Comparison of ENCODE assay signal across 10 cellular contexts in genomic region chr3:43388909-43389308, GRCh38.
DNase-seq lines count a peak whose midpoint lies in the region; ATAC-seq, FAIRE-seq and TF ChIP-seq lines count a peak whose summit lies in the region.
"Had no signal": no experiment of that assay in that cellular context is flagged by ENCODE, and none has a peak within 500 bp of the region (broad histone marks: within the 10 kb centered on the region; RNA-seq: fewer than 3 reads in every experiment).

No MANE protein-coding gene starts in this region.

- H3K27me3 ChIP-seq in stomach smooth muscle (ENCODE audit: control insufficient read depth in 1 of 2, insufficient read depth in 2 of 2, low read length in 2 of 2) (no peaks in the 10 kb centered on the region), WERI-Rb-1 (ENCODE audit: insufficient read depth, low read depth, severe bottlenecking) (no peaks in the 10 kb centered on the region)

- TF ChIP-seq CTCF in kidney (IDR thresholded peaks at IDR 0.05; ENCODE audit: borderline replicate concordance, extremely low read depth, insufficient read depth) (no peak), WERI-Rb-1 (IDR thresholded peaks at IDR 0.05; ENCODE audit: low read depth, low read length) (no peak)

- H3K4me3 Mint-ChIP-seq in activated CD4-positive, alpha-beta T cell treated with anti-CD3 and anti-CD28 coated beads, Interleukin-2, amount 10 ng/mL, durations not matched to agents 7 days and 5 days = no peak overlapping the region
- H3K4me3 Mint-ChIP-seq in activated naive CD8-positive, alpha-beta T cell = no peak overlapping the region

- peaks cover 5% of the 10 kb centered on the region for H3K27me3 Mint-ChIP-seq in activated CD4-positive, alpha-beta T cell treated with anti-CD3 and anti-CD28 coated beads, Interleukin-2, amount 10 ng/mL, durations not matched to agents 7 days and 5 days
- H3K27me3 Mint-ChIP-seq in activated naive CD8-positive, alpha-beta T cell = no peaks in the 10 kb centered on the region

- H3K9ac ChIP-seq in kidney (ENCODE audit: low read length in 2 of 2) = no peak overlapping the region
- H3K9ac ChIP-seq in stomach smooth muscle (ENCODE audit: low read length in 2 of 2) = no peak overlapping the region

- H3K36me3 ChIP-seq in kidney (ENCODE audit: control insufficient read depth in 1 of 2, insufficient read depth in 2 of 2, low read length in 2 of 2) = no peaks in the 10 kb centered on the region
- H3K36me3 ChIP-seq in stomach smooth muscle (ENCODE audit: control insufficient read depth in 2 of 2, insufficient read depth in 2 of 2, low read length in 2 of 2) = no peaks in the 10 kb centered on the region
- no peaks in the 10 kb centered on the region for H3K36me3 ChIP-seq in WERI-Rb-1

- peak overlapping the region; percentile 92 for H3K27ac Mint-ChIP-seq in activated CD4-positive, alpha-beta T cell treated with anti-CD3 and anti-CD28 coated beads, Interleukin-2, amount 10 ng/mL, durations not matched to agents 7 days and 5 days
- peak overlapping the region; percentile 76 for H3K27ac Mint-ChIP-seq in activated naive CD8-positive, alpha-beta T cell

- H3K9me3 ChIP-seq in kidney (ENCODE audit: control insufficient read depth in 1 of 2, low read length in 2 of 2) = no peaks in the 10 kb centered on the region
- no peaks in the 10 kb centered on the region for H3K9me3 ChIP-seq in stomach smooth muscle (ENCODE audit: control insufficient read depth in 2 of 2, low read length in 2 of 2)
- no peaks in the 10 kb centered on the region for H3K9me3 ChIP-seq in WERI-Rb-1 (ENCODE audit: severe bottlenecking)

- H3K27ac ChIP-seq in kidney (ENCODE audit: low read depth in 2 of 2, low read length in 2 of 2) (peak overlapping the region; percentile 40 to 45), stomach smooth muscle (ENCODE audit: low read length) (peak overlapping the region; percentile 19), WERI-Rb-1 (no peak overlapping the region)

- no peak for DNase-seq in activated CD4-positive, alpha-beta T cell treated with anti-CD3 and anti-CD28 coated beads, Interleukin-2, amount 10 ng/mL, durations not matched to agents 7 days and 5 days
- DNase-seq in activated CD4-positive, alpha-beta T cell treated with anti-CD3 and anti-CD28 coated beads, Interleukin-2, amount 50 U/mL, for 1 hour = no peak
- DNase-seq in kidney (no peak), WERI-Rb-1 (no peak)
- DNase-seq: NCI-H446 treated with DMSO at 0.1 percent for 48 hours had no signal

- peaks cover 17% of the 10 kb centered on the region for H3K9me3 Mint-ChIP-seq in activated CD4-positive, alpha-beta T cell treated with anti-CD3 and anti-CD28 coated beads, Interleukin-2, amount 10 ng/mL, durations not matched to agents 7 days and 5 days
- no peaks in the 10 kb centered on the region for H3K9me3 Mint-ChIP-seq in activated naive CD8-positive, alpha-beta T cell (ENCODE audit: low read depth)

- CTCF ChIA-PET in activated CD4-positive, alpha-beta T cell treated with anti-CD3 and anti-CD28 coated beads, Interleukin-2, amount 10 ng/mL, durations not matched to agents 7 days and 5 days (lab: Charles Lee) = interaction anchor here (0.7 to 4.3 kb wide), 5 partner anchors 8 to 227 kb away, joined by 3 to 15 read pairs (median 5); no protein-coding TSS in a partner anchor

- intact Hi-C loops in kidney (cut with DNase I) = no loop called here

- peaks cover 8% of the 10 kb centered on the region for H3K36me3 Mint-ChIP-seq in activated CD4-positive, alpha-beta T cell treated with anti-CD3 and anti-CD28 coated beads, Interleukin-2, amount 10 ng/mL, durations not matched to agents 7 days and 5 days (ENCODE audit: low read depth)
- H3K36me3 Mint-ChIP-seq in activated naive CD8-positive, alpha-beta T cell = peaks cover 2% of the 10 kb centered on the region

- ATAC-seq in HG03175 (IDR thresholded peaks at IDR 0.05; ENCODE audit: unreplicated experiment) (no peak), GM21737 (IDR thresholded peaks at IDR 0.05; ENCODE audit: unreplicated experiment) (no peak)

- FAIRE-seq in kidney (lab: Jason Lieb, UNC) = no peak
- FAIRE-seq: A204.1 had no signal

- H3K4me3 ChIP-seq in kidney (ENCODE audit: low read length in 2 of 2) (no peak overlapping the region), stomach smooth muscle (ENCODE audit: low read length in 2 of 2) (no peak overlapping the region), WERI-Rb-1 (ENCODE audit: low read depth, low read length) (no peak overlapping the region)

- POLR2A ChIA-PET in activated CD4-positive, alpha-beta T cell treated with anti-CD3 and anti-CD28 coated beads, Interleukin-2, amount 10 ng/mL, durations not matched to agents 7 days and 5 days (lab: Charles Lee) = no interaction called here

- peaks cover 44% of the 10 kb centered on the region for H3K4me1 Mint-ChIP-seq in activated CD4-positive, alpha-beta T cell treated with anti-CD3 and anti-CD28 coated beads, Interleukin-2, amount 10 ng/mL, durations not matched to agents 7 days and 5 days
- peaks cover 72% of the 10 kb centered on the region for H3K4me1 Mint-ChIP-seq in activated naive CD8-positive, alpha-beta T cell (ENCODE audit: low read depth)

- H3K4me1 ChIP-seq in kidney (ENCODE audit: control insufficient read depth in 1 of 2, insufficient read depth in 1 of 2, low read depth in 1 of 2, low read length in 2 of 2) = peaks cover 6 to 11% of the 10 kb centered on the region in 2 donors
- H3K4me1 ChIP-seq in stomach smooth muscle (ENCODE audit: control insufficient read depth, insufficient read depth, low read length) = no peaks in the 10 kb centered on the region
